Comparison of ENCODE assay signal across 10 cellular contexts in the genomic region with DNA sequence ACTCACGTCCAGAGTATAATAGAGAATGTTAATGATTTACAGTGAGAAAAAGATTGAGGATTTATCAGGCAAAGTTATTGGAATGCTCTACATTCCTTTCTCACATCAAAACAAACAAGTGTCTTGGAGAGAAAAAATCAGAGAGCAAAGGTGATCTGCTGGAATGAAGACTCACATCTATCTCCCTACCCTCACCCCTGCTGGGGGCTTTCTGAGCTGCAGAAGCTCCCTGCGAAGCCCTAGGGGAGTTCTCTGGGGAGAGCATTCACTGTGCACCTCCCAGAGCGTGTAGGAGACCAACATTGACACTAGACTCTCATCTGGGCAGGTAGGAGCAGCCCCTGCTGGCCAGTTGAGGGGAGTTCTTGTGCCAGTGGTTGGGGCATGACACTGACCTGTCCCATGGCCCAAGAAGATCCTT.
A peak's percentile ranks its signal among the peaks of the same experiment; 100 is the strongest.
DNase-seq lines count a peak whose midpoint lies in the region; ATAC-seq and TF ChIP-seq lines count a peak whose summit lies in the region.
"Had no signal": no experiment of that assay in that cellular context is flagged by ENCODE, and none has a peak within 500 bp of the region (broad histone marks: within the 10 kb centered on the region; RNA-seq: fewer than 3 reads in every experiment).

No MANE protein-coding gene starts in this region.

- TF ChIP-seq CTCF in AG10803 (conservative IDR thresholded peaks at IDR 0.05; ENCODE audit: low read length) = peak; percentile 25
- TF ChIP-seq CTCF in epithelial cell of proximal tubule (conservative IDR thresholded peaks at IDR 0.05; ENCODE audit: low read depth, low read length) = peak; percentile 71

- H3K4me3 Mint-ChIP-seq in T-helper 2 cell treated with Interferon-gamma antibody and Interleukin-4, amounts not matched to agents 5 μg/mL and 100 μg/mL, for 36 hours = no peak overlapping the region
- H3K4me3 Mint-ChIP-seq: activated T-cell treated with anti-CD3 and anti-CD28 coated beads, Interleukin-2, amount 50 U/mL, for 24 hours had no signal

- H3K4me3 ChIP-seq in AG10803 (ENCODE audit: low read length) (no peak overlapping the region), epithelial cell of proximal tubule (ENCODE audit: low read depth, low read length) (no peak overlapping the region)

- no peaks in the 10 kb centered on the region for H3K27me3 Mint-ChIP-seq in T-helper 2 cell treated with Interferon-gamma antibody and Interleukin-4, amounts not matched to agents 5 μg/mL and 100 μg/mL, for 36 hours (ENCODE audit: low read depth)
- H3K27me3 Mint-ChIP-seq: activated T-cell treated with anti-CD3 and anti-CD28 coated beads, Interleukin-2, amount 50 U/mL, for 24 hours had no signal

- no peaks in the 10 kb centered on the region for H3K4me1 Mint-ChIP-seq in T-helper 2 cell treated with Interferon-gamma antibody and Interleukin-4, amounts not matched to agents 5 μg/mL and 100 μg/mL, for 36 hours (ENCODE audit: low read depth)

- H3K9me3 Mint-ChIP-seq in T-helper 2 cell treated with Interferon-gamma antibody and Interleukin-4, amounts not matched to agents 5 μg/mL and 100 μg/mL, for 36 hours = no peaks in the 10 kb centered on the region

- H3K27ac Mint-ChIP-seq in T-helper 2 cell treated with Interferon-gamma antibody and Interleukin-4, amounts not matched to agents 5 μg/mL and 100 μg/mL, for 36 hours = no peak overlapping the region
- H3K27ac Mint-ChIP-seq: activated T-cell treated with anti-CD3 and anti-CD28 coated beads, Interleukin-2, amount 50 U/mL, for 24 hours had no signal

- ATAC-seq in GM19023 (IDR thresholded peaks at IDR 0.05; ENCODE audit: unreplicated experiment) (peak; percentile 58), HG03103 (IDR thresholded peaks at IDR 0.05; ENCODE audit: low read depth, unreplicated experiment) (peak; percentile 45), GM19328 (IDR thresholded peaks at IDR 0.05; ENCODE audit: unreplicated experiment) (no peak)

- H3K36me3 Mint-ChIP-seq in T-helper 2 cell treated with Interferon-gamma antibody and Interleukin-4, amounts not matched to agents 5 μg/mL and 100 μg/mL, for 36 hours (ENCODE audit: low read depth) = no peaks in the 10 kb centered on the region

- DNase-seq in AG10803 (ENCODE audit: low read depth) = no peak
- DNase-seq in epithelial cell of proximal tubule (ENCODE audit: low read depth) = peak; percentile 67
- DNase-seq in T-helper 2 cell treated with Interferon-gamma antibody and Interleukin-4, amounts not matched to agents 5 μg/mL and 100 μg/mL, for 36 hours (ENCODE audit: low spot score) = no peak
- no peak for DNase-seq in COR-L47 (lab: John Stamatoyannopoulos, UW)
- no peak for DNase-seq in erythroblast (lab: John Stamatoyannopoulos, UW)
- DNase-seq: activated T-cell treated with anti-CD3 and anti-CD28 coated beads, Interleukin-2, amount 50 U/mL, for 24 hours; central memory CD4-positive, alpha-beta T cell had no signal

- no peak for TF ChIP-seq POLR2A in erythroblast (IDR thresholded peaks at IDR 0.05; ENCODE audit: low read length)
